ENCODE assay signal across 8 cellular contexts in genomic region chr3:49171775-49172500, GRCh38. TPM values are rescaled to one million over a fixed set of nuclear protein-coding genes. Genes with fewer than 3 reads are reported as not detected.
DNase-seq lines count a peak whose midpoint lies in the region; ATAC-seq, FAIRE-seq and TF ChIP-seq lines count a peak whose summit lies in the region.

No MANE protein-coding gene starts in this region.

- peaks cover 1% of the 10 kb centered on the region for H3K9me3 Mint-ChIP-seq in T-helper 1 cell treated with Interleukin-12 subunit alpha and Interleukin-12 subunit beta and Interleukin-4 antibody, amounts not matched to agents 30 μg/mL and 1 μg/mL, for 36 hours
- H3K9me3 Mint-ChIP-seq in astrocyte (ENCODE audit: unreplicated experiment): no peaks in the 10 kb centered on the region

- TF ChIP-seq RAD21 in HepG2 (CRISPR knock-in tag; IDR thresholded peaks at IDR 0.05): no peak

- peak overlapping the region; percentile 73 for H3K4me3 ChIP-seq in astrocyte (ENCODE audit: insufficient read depth, low read depth, low read length)
- peak overlapping the region; percentile 80 to 89 (median 80) for H3K4me3 ChIP-seq in HepG2 (replicated peaks in 1 of 3; ENCODE audit: insufficient read depth in 1 of 3, low read depth in 2 of 3, low read length in 3 of 3)

- H3K4me1 Mint-ChIP-seq in T-helper 1 cell treated with Interleukin-12 subunit alpha and Interleukin-12 subunit beta and Interleukin-4 antibody, amounts not matched to agents 30 μg/mL and 1 μg/mL, for 36 hours (ENCODE audit: low read depth): peaks cover 4% of the 10 kb centered on the region
- H3K4me1 Mint-ChIP-seq in astrocyte (ENCODE audit: low read depth, unreplicated experiment): peaks cover 16% of the 10 kb centered on the region

- TF ChIP-seq EP300 in HepG2 (IDR thresholded peaks at IDR 0.05; ENCODE audit: low read depth in 2 of 2, low read length in 2 of 2) (no peak), HepG2 (CRISPR knock-in tag; IDR thresholded peaks at IDR 0.05; ENCODE audit: borderline replicate concordance) (no peak)

- POLR2A ChIA-PET in HepG2 (lab: Yijun Ruan, JAX): interaction anchor here (1.2 to 2.4 kb wide), 8 partner anchors 10 to 257 kb away, joined by 3 to 19 read pairs (median 6); partner anchors contain the start of genes LAMB2, NICN1, QRICH1 and USP4

- H4K20me1 ChIP-seq in astrocyte (ENCODE audit: insufficient read depth, low read length) (peaks cover 33% of the 10 kb centered on the region), HepG2 (ENCODE audit: insufficient read depth, low read length) (no peaks in the 10 kb centered on the region)

- peaks cover 12% of the 10 kb centered on the region for H3K79me2 ChIP-seq in astrocyte (ENCODE audit: insufficient read depth, low read length)
- no peaks in the 10 kb centered on the region for H3K79me2 ChIP-seq in HepG2 (ENCODE audit: insufficient read depth, low read length)

- in situ Hi-C loops in HepG2 (cut with HindIII; ENCODE audit: extremely low pct_ligation_motif_present, low pct_unique_long_range_greater_than_20kb): loop anchor here (25.0 kb wide), 1 partner anchor 265 kb away; the partner anchor contains the start of gene NICN1

- no peak for TF ChIP-seq CTCF in astrocyte (IDR thresholded peaks at IDR 0.05; ENCODE audit: insufficient read depth, low read depth, low read length)
- TF ChIP-seq CTCF in HepG2 (CRISPR knock-in tag; IDR thresholded peaks at IDR 0.05): no peak

- H3K4me2 ChIP-seq in astrocyte (ENCODE audit: low read length): peak overlapping the region; percentile 98
- H3K4me2 ChIP-seq in HepG2 (ENCODE audit: low read depth, low read length): peak overlapping the region; percentile 96

- CTCF ChIA-PET in HepG2 (lab: Yijun Ruan, JAX; ENCODE audit: low intra/inter-chr PET ratio, low total read pairs): interaction anchor here (1.2 to 1.5 kb wide), 2 partner anchors 168 to 277 kb away, joined by 4 to 5 read pairs; partner anchors contain the start of gene USP4

- FAIRE-seq in astrocyte (lab: Jason Lieb, UNC) (no peak), HepG2 (lab: Jason Lieb, UNC) (no peak)

- DNase-seq in T-helper 1 cell: no peak
- no peak for DNase-seq in astrocyte (ENCODE audit: low read depth)
- DNase-seq in HepG2 (ENCODE audit: low spot score): no peak
- no peak for DNase-seq in left lobe of liver (ENCODE audit: low spot score)
- DNase-seq in mucosa of gallbladder (ENCODE audit: low spot score): no peak

- H3K27ac ChIP-seq in astrocyte (ENCODE audit: low read depth, low read length) (peak overlapping the region; percentile 44), HepG2 (ENCODE audit: extremely low read length, insufficient read depth, low read length) (peak overlapping the region; percentile 60), temporal lobe (ENCODE audit: low read depth, low read length) (peak overlapping the region; percentile 84)

- intact Hi-C loops in HepG2 (cut with micrococcal nuclease; ENCODE audit: unreplicated experiment): no loop called here

- H3K27ac Mint-ChIP-seq in T-helper 1 cell treated with Interleukin-12 subunit alpha and Interleukin-12 subunit beta and Interleukin-4 antibody, amounts not matched to agents 30 μg/mL and 1 μg/mL, for 36 hours: no peak overlapping the region
- H3K27ac Mint-ChIP-seq in astrocyte (ENCODE audit: unreplicated experiment): peak overlapping the region; percentile 41

- H3K4me1 ChIP-seq in astrocyte (ENCODE audit: insufficient read depth, low read length): peaks cover 38% of the 10 kb centered on the region
- H3K4me1 ChIP-seq in HepG2 (ENCODE audit: insufficient read depth, low read length): peaks cover 53% of the 10 kb centered on the region

- H2AFZ ChIP-seq in astrocyte (ENCODE audit: low read depth, low read length) (peak overlapping the region; percentile 100), HepG2 (ENCODE audit: low read length) (no peak overlapping the region)

- ATAC-seq in HepG2: no peak; the same call in 2 of the 3 replicates
- no peak for ATAC-seq in GM21717 (IDR thresholded peaks at IDR 0.05; ENCODE audit: unreplicated experiment)
- no peak for ATAC-seq in left lobe of liver

- H3K9ac ChIP-seq in astrocyte (ENCODE audit: low read length): peak overlapping the region; percentile 79
- H3K9ac ChIP-seq in HepG2 (ENCODE audit: insufficient read depth, low read depth, low read length): peak overlapping the region; percentile 81

- no peaks in the 10 kb centered on the region for H3K27me3 Mint-ChIP-seq in T-helper 1 cell treated with Interleukin-12 subunit alpha and Interleukin-12 subunit beta and Interleukin-4 antibody, amounts not matched to agents 30 μg/mL and 1 μg/mL, for 36 hours (ENCODE audit: low read depth)
- no peaks in the 10 kb centered on the region for H3K27me3 Mint-ChIP-seq in astrocyte (ENCODE audit: low read depth, unreplicated experiment)

- H3K36me3 ChIP-seq in astrocyte (ENCODE audit: insufficient read depth, low read length): no peaks in the 10 kb centered on the region
- H3K36me3 ChIP-seq in HepG2 (replicated peaks in 1 of 2; ENCODE audit: control insufficient read depth in 1 of 2, insufficient read depth in 2 of 2, low read length in 2 of 2): peaks cover 0 to 1% of the 10 kb centered on the region in 2 experiments; a peak in 1 of 5 replicates

- no peaks in the 10 kb centered on the region for H3K27me3 ChIP-seq in astrocyte (ENCODE audit: insufficient read depth, low read length)
- no peaks in the 10 kb centered on the region for H3K27me3 ChIP-seq in HepG2 (ENCODE audit: control insufficient read depth in 1 of 2, insufficient read depth in 2 of 2, low read length in 2 of 2)

- no peaks in the 10 kb centered on the region for H3K36me3 Mint-ChIP-seq in T-helper 1 cell treated with Interleukin-12 subunit alpha and Interleukin-12 subunit beta and Interleukin-4 antibody, amounts not matched to agents 30 μg/mL and 1 μg/mL, for 36 hours (ENCODE audit: low read depth)
- peaks cover 14% of the 10 kb centered on the region for H3K36me3 Mint-ChIP-seq in astrocyte (ENCODE audit: low read depth, unreplicated experiment)

- peak overlapping the region; percentile 86 for H3K4me3 Mint-ChIP-seq in T-helper 1 cell treated with Interleukin-12 subunit alpha and Interleukin-12 subunit beta and Interleukin-4 antibody, amounts not matched to agents 30 μg/mL and 1 μg/mL, for 36 hours
- peak overlapping the region; percentile 87 for H3K4me3 Mint-ChIP-seq in astrocyte (ENCODE audit: unreplicated experiment)

- TF ChIP-seq POLR2A in HepG2 (IDR thresholded peaks at IDR 0.05; ENCODE audit: insufficient read depth in 1 of 2, low read depth in 2 of 2, low read length in 2 of 2): no peak

- TSS peak; percentile 56 for BruUV-seq in HepG2 (replicated peaks; lab: Mats Ljungman, UMichigan)

- no peaks in the 10 kb centered on the region for H3K9me3 ChIP-seq in astrocyte (ENCODE audit: insufficient read depth, low read depth, low read length)
- no peaks in the 10 kb centered on the region for H3K9me3 ChIP-seq in HepG2 (ENCODE audit: low read length)

- 30% methylated on average over 2 of the region's 7 CpGs for WGBS in HepG2 (ENCODE audit: low lambda C conversion rate)

RNA-seq across cellular contexts. Expression of gene KLHDC8B, which starts 0.5 kb away (rescaled TPM):
- 30.2 and 31.6 TPM in 2 replicates for total RNA-seq in astrocyte
- total RNA-seq in HepG2 (2016; rRNA removed; fragmentation: Illumina TruSeq; extraction: Trizol): 17.2 and 17.7 TPM in 2 replicates
- total RNA-seq in HepG2 (2016; cell fraction: cytosol; rRNA removed; fragmentation: Illumina TruSeq; extraction: Trizol; ENCODE audit: low read depth): 5.3 and 6.0 TPM in 2 replicates
- total RNA-seq in HepG2 (2016; cell fraction: insoluble cytoplasmic fraction; rRNA removed; fragmentation: Illumina TruSeq; extraction: Trizol): 18.2 and 18.3 TPM in 2 replicates
- 12.5 and 13.9 TPM in 2 replicates for total RNA-seq in HepG2 (2016; cell fraction: membrane; rRNA removed; fragmentation: Illumina TruSeq; extraction: Trizol)
- 9.8 and 11.3 TPM in 2 replicates for total RNA-seq in HepG2 (2016; cell fraction: nucleus; rRNA removed; fragmentation: Illumina TruSeq; extraction: Trizol)
- polyA plus RNA-seq in HepG2 (2011; rRNA removed): 17.8 and 25.3 TPM in 2 replicates
- 22.1 and 25.8 TPM in 2 replicates for polyA plus RNA-seq in HepG2 (2011; cell fraction: cytosol; rRNA removed)
- polyA plus RNA-seq in HepG2 (2011; cell fraction: nucleus; rRNA removed): 23.7 and 30.7 TPM in 2 replicates
- polyA plus RNA-seq in HepG2 (2012): 10.3 and 15.5 TPM in 2 replicates
- polyA plus RNA-seq in HepG2 (2016; cell fraction: cytosol; fragmentation: Illumina TruSeq; extraction: Trizol; ENCODE audit: low read depth): 3.5 and 4.4 TPM in 2 replicates
- polyA plus RNA-seq in HepG2 (2016; cell fraction: insoluble cytoplasmic fraction; fragmentation: Illumina TruSeq; extraction: Trizol; ENCODE audit: low read depth): 15.1 and 17.0 TPM in 2 replicates
- 8.7 and 9.4 TPM in 2 replicates for polyA plus RNA-seq in HepG2 (2016; cell fraction: membrane; fragmentation: Illumina TruSeq; extraction: Trizol; ENCODE audit: low read depth)
- polyA plus RNA-seq in HepG2 (2016; cell fraction: nucleus; fragmentation: Illumina TruSeq; extraction: Trizol; ENCODE audit: insufficient read depth, low read depth): 19.1 and 19.7 TPM in 2 replicates
- 1.0 and 28.1 TPM in 2 replicates for polyA minus RNA-seq in HepG2 (2011; rRNA and poly(A)+ RNA removed; ENCODE audit: low replicate concordance)
- 8.4 and 13.7 TPM in 2 replicates for polyA minus RNA-seq in HepG2 (2011; cell fraction: cytosol; rRNA and poly(A)+ RNA removed)
- polyA minus RNA-seq in HepG2 (2011; cell fraction: nucleus; rRNA and poly(A)+ RNA removed): 9.1 and 15.0 TPM in 2 replicates
- total RNA-seq in temporal lobe: 15.5 TPM
- 14.0 TPM for total RNA-seq in left lobe of liver
- total RNA-seq in mucosa of gallbladder: 35.1 TPM

RNA-seq across cellular contexts. Expression of gene CCDC71, which starts 5.8 kb away (rescaled TPM):
- total RNA-seq in astrocyte (18.5 and 20.5 TPM in 2 replicates), HepG2 (2016; rRNA removed; fragmentation: Illumina TruSeq; extraction: Trizol) (13.3 and 14.3 TPM in 2 replicates), temporal lobe (13.0 TPM), left lobe of liver (9.2 TPM), mucosa of gallbladder (21.6 TPM)
- 4.1 and 4.7 TPM in 2 replicates for total RNA-seq in HepG2 (2016; cell fraction: cytosol; rRNA removed; fragmentation: Illumina TruSeq; extraction: Trizol; ENCODE audit: low read depth)
- total RNA-seq in HepG2 (2016; cell fraction: insoluble cytoplasmic fraction; rRNA removed; fragmentation: Illumina TruSeq; extraction: Trizol): 12.6 and 13.9 TPM in 2 replicates
- 10.5 and 10.7 TPM in 2 replicates for total RNA-seq in HepG2 (2016; cell fraction: membrane; rRNA removed; fragmentation: Illumina TruSeq; extraction: Trizol)
- 9.0 and 9.1 TPM in 2 replicates for total RNA-seq in HepG2 (2016; cell fraction: nucleus; rRNA removed; fragmentation: Illumina TruSeq; extraction: Trizol)
- polyA plus RNA-seq in HepG2 (2011; rRNA removed): 9.7 and 14.9 TPM in 2 replicates
- polyA plus RNA-seq in HepG2 (2011; cell fraction: cytosol; rRNA removed): 11.8 and 15.0 TPM in 2 replicates
- 12.1 and 12.2 TPM in 2 replicates for polyA plus RNA-seq in HepG2 (2011; cell fraction: nucleus; rRNA removed)
- polyA plus RNA-seq in HepG2 (2012): 6.4 and 7.7 TPM in 2 replicates
- 2.1 and 3.0 TPM in 2 replicates for polyA plus RNA-seq in HepG2 (2016; cell fraction: cytosol; fragmentation: Illumina TruSeq; extraction: Trizol; ENCODE audit: low read depth)
- polyA plus RNA-seq in HepG2 (2016; cell fraction: insoluble cytoplasmic fraction; fragmentation: Illumina TruSeq; extraction: Trizol; ENCODE audit: low read depth): 15.2 TPM in 2 replicates
- 5.5 and 5.6 TPM in 2 replicates for polyA plus RNA-seq in HepG2 (2016; cell fraction: membrane; fragmentation: Illumina TruSeq; extraction: Trizol; ENCODE audit: low read depth)
- 9.9 and 12.2 TPM in 2 replicates for polyA plus RNA-seq in HepG2 (2016; cell fraction: nucleus; fragmentation: Illumina TruSeq; extraction: Trizol; ENCODE audit: insufficient read depth, low read depth)
- polyA minus RNA-seq in HepG2 (2011; rRNA and poly(A)+ RNA removed; ENCODE audit: low replicate concordance): 56.3 and 64.8 TPM in 2 replicates
- 9.1 and 9.9 TPM in 2 replicates for polyA minus RNA-seq in HepG2 (2011; cell fraction: cytosol; rRNA and poly(A)+ RNA removed)
- polyA minus RNA-seq in HepG2 (2011; cell fraction: nucleus; rRNA and poly(A)+ RNA removed): 24.2 and 24.7 TPM in 2 replicates

RNA-seq across cellular contexts. Expression of gene LAMB2, which starts 39.1 kb away (rescaled TPM):
- total RNA-seq in astrocyte (344 and 391 TPM in 2 replicates), HepG2 (2016; rRNA removed; fragmentation: Illumina TruSeq; extraction: Trizol) (67.9 and 208 TPM in 2 replicates), temporal lobe (56.3 TPM), left lobe of liver (172 TPM), mucosa of gallbladder (733 TPM)
- total RNA-seq in HepG2 (2016; cell fraction: cytosol; rRNA removed; fragmentation: Illumina TruSeq; extraction: Trizol; ENCODE audit: low read depth): 13.5 and 15.2 TPM in 2 replicates
- total RNA-seq in HepG2 (2016; cell fraction: insoluble cytoplasmic fraction; rRNA removed; fragmentation: Illumina TruSeq; extraction: Trizol): 56.7 and 217 TPM in 2 replicates
- total RNA-seq in HepG2 (2016; cell fraction: membrane; rRNA removed; fragmentation: Illumina TruSeq; extraction: Trizol): 16.6 and 17.9 TPM in 2 replicates
- 198 and 230 TPM in 2 replicates for total RNA-seq in HepG2 (2016; cell fraction: nucleus; rRNA removed; fragmentation: Illumina TruSeq; extraction: Trizol)
- 443 and 619 TPM in 2 replicates for polyA plus RNA-seq in HepG2 (2011; rRNA removed)
- 165 and 171 TPM in 2 replicates for polyA plus RNA-seq in HepG2 (2011; cell fraction: cytosol; rRNA removed)
- polyA plus RNA-seq in HepG2 (2011; cell fraction: nucleus; rRNA removed): 2,056 and 2,231 TPM in 2 replicates
- polyA plus RNA-seq in HepG2 (2012): 234 and 362 TPM in 2 replicates
- 7.4 and 10.4 TPM in 2 replicates for polyA plus RNA-seq in HepG2 (2016; cell fraction: cytosol; fragmentation: Illumina TruSeq; extraction: Trizol; ENCODE audit: low read depth)
- polyA plus RNA-seq in HepG2 (2016; cell fraction: insoluble cytoplasmic fraction; fragmentation: Illumina TruSeq; extraction: Trizol; ENCODE audit: low read depth): 45.9 and 61.9 TPM in 2 replicates
- polyA plus RNA-seq in HepG2 (2016; cell fraction: membrane; fragmentation: Illumina TruSeq; extraction: Trizol; ENCODE audit: low read depth): 9.9 and 13.5 TPM in 2 replicates
- polyA plus RNA-seq in HepG2 (2016; cell fraction: nucleus; fragmentation: Illumina TruSeq; extraction: Trizol; ENCODE audit: insufficient read depth, low read depth): 423 and 430 TPM in 2 replicates
- polyA minus RNA-seq in HepG2 (2011; rRNA and poly(A)+ RNA removed; ENCODE audit: low replicate concordance): 13.3 and 724 TPM in 2 replicates
- polyA minus RNA-seq in HepG2 (2011; cell fraction: cytosol; rRNA and poly(A)+ RNA removed): 108 and 211 TPM in 2 replicates
- polyA minus RNA-seq in HepG2 (2011; cell fraction: nucleus; rRNA and poly(A)+ RNA removed): 147 and 217 TPM in 2 replicates

RNA-seq across cellular contexts. Expression of gene USP19, which starts 51.3 kb away (rescaled TPM):
- total RNA-seq in astrocyte: 28.7 and 31.7 TPM in 2 replicates
- total RNA-seq in HepG2 (2016; rRNA removed; fragmentation: Illumina TruSeq; extraction: Trizol): 31.7 and 33.8 TPM in 2 replicates
- 3.2 and 3.3 TPM in 2 replicates for total RNA-seq in HepG2 (2016; cell fraction: cytosol; rRNA removed; fragmentation: Illumina TruSeq; extraction: Trizol; ENCODE audit: low read depth)
- total RNA-seq in HepG2 (2016; cell fraction: insoluble cytoplasmic fraction; rRNA removed; fragmentation: Illumina TruSeq; extraction: Trizol): 28.9 and 29.8 TPM in 2 replicates
- total RNA-seq in HepG2 (2016; cell fraction: membrane; rRNA removed; fragmentation: Illumina TruSeq; extraction: Trizol): 7.3 and 7.8 TPM in 2 replicates
- 30.6 and 33.3 TPM in 2 replicates for total RNA-seq in HepG2 (2016; cell fraction: nucleus; rRNA removed; fragmentation: Illumina TruSeq; extraction: Trizol)
- polyA plus RNA-seq in HepG2 (2011; rRNA removed): 28.3 and 36.6 TPM in 2 replicates
- polyA plus RNA-seq in HepG2 (2011; cell fraction: cytosol; rRNA removed): 20.1 and 31.8 TPM in 2 replicates
- polyA plus RNA-seq in HepG2 (2011; cell fraction: nucleus; rRNA removed): 90.2 and 110 TPM in 2 replicates
- 21.9 and 23.6 TPM in 2 replicates for polyA plus RNA-seq in HepG2 (2012)
- polyA plus RNA-seq in HepG2 (2016; cell fraction: cytosol; fragmentation: Illumina TruSeq; extraction: Trizol; ENCODE audit: low read depth): 0.88 and 1.7 TPM in 2 replicates
- 19.6 and 20.4 TPM in 2 replicates for polyA plus RNA-seq in HepG2 (2016; cell fraction: insoluble cytoplasmic fraction; fragmentation: Illumina TruSeq; extraction: Trizol; ENCODE audit: low read depth)
- polyA plus RNA-seq in HepG2 (2016; cell fraction: membrane; fragmentation: Illumina TruSeq; extraction: Trizol; ENCODE audit: low read depth): 2.9 and 3.5 TPM in 2 replicates
- 46.8 and 50.9 TPM in 2 replicates for polyA plus RNA-seq in HepG2 (2016; cell fraction: nucleus; fragmentation: Illumina TruSeq; extraction: Trizol; ENCODE audit: insufficient read depth, low read depth)
- 183 and 184 TPM in 2 replicates for polyA minus RNA-seq in HepG2 (2011; rRNA and poly(A)+ RNA removed; ENCODE audit: low replicate concordance)
- polyA minus RNA-seq in HepG2 (2011; cell fraction: cytosol; rRNA and poly(A)+ RNA removed): 23.4 and 29.4 TPM in 2 replicates
- polyA minus RNA-seq in HepG2 (2011; cell fraction: nucleus; rRNA and poly(A)+ RNA removed): 26.7 and 30.1 TPM in 2 replicates
- 42.8 TPM for total RNA-seq in temporal lobe
- 37.1 TPM for total RNA-seq in left lobe of liver
- 85.6 TPM for total RNA-seq in mucosa of gallbladder
